Comparison of ENCODE assay signal across 20 cellular contexts in the genomic region with DNA sequence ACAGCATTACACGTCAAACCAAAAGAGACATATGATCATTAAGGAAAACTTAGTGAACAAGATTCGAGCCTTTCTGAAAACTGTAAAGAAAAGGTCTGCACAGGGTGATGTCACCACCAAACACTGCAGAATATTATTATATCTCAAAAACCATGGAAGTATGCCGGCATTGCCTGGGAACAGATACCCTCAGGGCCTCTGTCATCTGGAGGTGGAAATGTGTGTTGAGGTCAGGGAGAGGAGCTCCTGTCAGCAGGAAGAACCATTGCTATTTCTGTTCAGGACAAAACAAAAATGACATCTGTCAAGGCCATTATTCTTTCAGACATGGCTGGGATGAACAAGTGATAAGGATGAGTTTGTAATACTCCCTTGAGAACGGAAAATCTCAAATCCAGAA.
"Had no signal": no experiment of that assay in that cellular context is flagged by ENCODE, and none has a peak within 500 bp of the region (broad histone marks: within the 10 kb centered on the region; RNA-seq: fewer than 3 reads in every experiment).

No MANE protein-coding gene starts in this region.

- H3K27ac ChIP-seq: gastrocnemius medialis, heart right ventricle, neutrophil, psoas muscle, skin epidermis, suprapubic skin, thyroid gland, upper lobe of left lung, uterus had no signal

- H3K4me1 ChIP-seq: gastrocnemius medialis, psoas muscle, thyroid gland, uterus had no signal

- H3K27ac Mint-ChIP-seq: naive thymus-derived CD8-positive, alpha-beta T cell; stimulated activated naive B cell treated with anti-CD40 and anti-IgM and Interleukin-4, amounts not matched to agents 10 μg/mL and 1 μg/mL and 100 μg/mL, for 72 hours had no signal

- H3K27me3 ChIP-seq: gastrocnemius medialis, heart right ventricle, neutrophil, suprapubic skin, thyroid gland, upper lobe of left lung, uterus had no signal

- H3K36me3 Mint-ChIP-seq: naive thymus-derived CD8-positive, alpha-beta T cell; stimulated activated naive B cell treated with anti-CD40 and anti-IgM and Interleukin-4, amounts not matched to agents 10 μg/mL and 1 μg/mL and 100 μg/mL, for 72 hours had no signal

- DNase-seq: effector memory CD4-positive, alpha-beta T cell; gastrocnemius medialis; heart right ventricle; hypothalamus; islet precursor cell; mesendoderm; naive thymus-derived CD8-positive, alpha-beta T cell; psoas muscle; retina; stimulated activated CD4-positive, alpha-beta T cell treated with anti-CD3 and anti-CD28 coated beads, Interleukin-2, amount 100 ng/mL, for 24 hours; stimulated activated CD4-positive, alpha-beta T cell treated with anti-CD3 and anti-CD28 coated beads, Interleukin-4, amount 100 ng/mL, for 4 hours; stimulated activated naive B cell treated with anti-CD40 and anti-IgM and Interleukin-4, amounts not matched to agents 10 μg/mL and 1 μg/mL and 100 μg/mL, for 72 hours; thyroid gland; upper lobe of left lung; uterus had no signal

- H3K4me3 ChIP-seq: gastrocnemius medialis, heart right ventricle, psoas muscle, skin epidermis, suprapubic skin, thyroid gland, upper lobe of left lung, uterus had no signal

- H3K36me3 ChIP-seq: gastrocnemius medialis, heart right ventricle, neutrophil, suprapubic skin, thyroid gland, upper lobe of left lung, uterus had no signal

- ATAC-seq: esophagus mucosa; gastrocnemius medialis; naive thymus-derived CD8-positive, alpha-beta T cell; psoas muscle; sciatic nerve; stimulated activated naive B cell treated with anti-CD40 and anti-IgM and Interleukin-4, amounts not matched to agents 10 μg/mL and 1 μg/mL and 100 μg/mL, for 72 hours had no signal

- H3K27me3 Mint-ChIP-seq: naive thymus-derived CD8-positive, alpha-beta T cell; stimulated activated naive B cell treated with anti-CD40 and anti-IgM and Interleukin-4, amounts not matched to agents 10 μg/mL and 1 μg/mL and 100 μg/mL, for 72 hours had no signal

- H3K4me1 Mint-ChIP-seq: naive thymus-derived CD8-positive, alpha-beta T cell had no signal

- H3K9me3 ChIP-seq: gastrocnemius medialis, neutrophil, psoas muscle, suprapubic skin, thyroid gland, upper lobe of left lung, uterus had no signal

- H3K4me3 Mint-ChIP-seq: naive thymus-derived CD8-positive, alpha-beta T cell; stimulated activated naive B cell treated with anti-CD40 and anti-IgM and Interleukin-4, amounts not matched to agents 10 μg/mL and 1 μg/mL and 100 μg/mL, for 72 hours had no signal
